ENCODE assay signal across 13 cellular contexts in the genomic region with DNA sequence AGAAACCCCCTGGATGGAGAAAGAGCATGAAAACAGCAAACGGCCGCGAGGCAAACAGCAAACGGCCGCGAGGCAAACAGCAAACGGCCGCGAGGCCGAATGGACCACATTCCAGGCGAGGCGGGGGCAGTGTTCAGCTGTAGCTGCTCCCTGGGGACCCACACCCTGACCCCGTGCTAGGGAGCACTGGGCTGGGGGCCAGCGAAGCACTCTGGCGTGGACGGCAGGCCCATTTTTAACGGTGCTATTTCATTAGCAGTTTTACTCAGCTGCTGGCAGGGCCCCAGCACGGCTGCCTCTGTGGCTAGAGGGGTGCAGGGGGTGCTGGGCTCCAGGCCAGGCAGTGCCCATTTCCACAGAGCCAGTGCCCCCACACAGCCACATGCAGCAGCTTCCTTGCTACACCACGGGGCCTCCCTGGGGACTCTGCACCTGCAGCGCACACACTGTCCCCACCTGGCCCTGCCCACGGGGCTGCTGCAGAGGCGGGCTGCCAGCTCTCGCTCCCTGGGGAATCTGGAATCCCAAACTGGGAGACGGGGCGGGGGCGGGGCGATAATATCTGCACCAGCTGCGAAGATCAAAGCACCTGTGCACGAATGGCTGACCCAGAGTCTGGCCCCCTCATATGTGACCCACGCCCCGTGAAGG. TPM values are rescaled to one million over a fixed set of nuclear protein-coding genes. Genes with fewer than 3 reads are reported as not detected.
DNase-seq lines count a peak whose midpoint lies in the region; ATAC-seq and TF ChIP-seq lines count a peak whose summit lies in the region.
"Had no signal": no experiment of that assay in that cellular context is flagged by ENCODE, and none has a peak within 500 bp of the region (broad histone marks: within the 10 kb centered on the region; RNA-seq: fewer than 3 reads in every experiment).

No MANE protein-coding gene starts in this region.

- H3K27ac ChIP-seq in PC-9: no peak overlapping the region
- peak overlapping the region in 1 of 10 donors; percentile 86 for H3K27ac ChIP-seq in heart right ventricle
- no peak overlapping the region for H3K27ac ChIP-seq in testis
- H3K27ac ChIP-seq: epithelial cell of prostate, tibial artery had no signal

- peaks cover 32% of the 10 kb centered on the region for H3K27me3 ChIP-seq in PC-9 (ENCODE audit: insufficient read depth, low read depth)
- peaks cover 0 to 27% (median 0%) of the 10 kb centered on the region in 7 donors for H3K27me3 ChIP-seq in heart right ventricle
- H3K27me3 ChIP-seq in testis: no peaks in the 10 kb centered on the region

- TF ChIP-seq CTCF in PC-9 (conservative IDR thresholded peaks at IDR 0.05) (no peak), heart right ventricle (IDR thresholded peaks at IDR 0.05) (no peak), testis (IDR thresholded peaks at IDR 0.05) (no peak)

- no peak overlapping the region for H2AFZ ChIP-seq in PC-9

- DNase-seq in NCI-H1436 (lab: John Stamatoyannopoulos, UW): peak; percentile 63
- DNase-seq in NCI-H1436 treated with DMSO at 0.1 percent for 48 hours (lab: John Stamatoyannopoulos, UW): no peak
- DNase-seq in PC-9: no peak
- peak; percentile 71 to 83 for DNase-seq in heart right ventricle
- peak; percentile 81 for DNase-seq in testis
- DNase-seq in stimulated activated naive CD4-positive, alpha-beta T cell (lab: John Stamatoyannopoulos, UW): no peak
- no peak for DNase-seq in iPS-NIHi7 (ENCODE audit: extremely low spot score)
- no peak for DNase-seq in activated T-cell treated with anti-CD3 and anti-CD28 coated beads for 4 hours
- DNase-seq: 8988T; activated CD4-positive, alpha-beta T cell treated with anti-CD3 and anti-CD28 coated beads for 1 hour; activated naive CD8-positive, alpha-beta T cell treated with anti-CD3 and anti-CD28 coated beads, Interleukin-2, amount 10 ng/mL, durations not matched to agents 7 days and 5 days had no signal

- BruUV-seq in PC-9 (replicated peaks; lab: Mats Ljungman, UMichigan): no TSS peak

- H3K4me2 ChIP-seq in PC-9: peak overlapping the region; percentile 63

- intact Hi-C loops in PC-9 (cut with micrococcal nuclease; ENCODE audit: unreplicated experiment) (no loop called here), heart right ventricle (cut with DNase I) (loop anchor here in 5 of 10 donors (5.0 to 10.0 kb wide), 4 partner anchors 92 to 202 kb away; partner anchors contain the start of gene CABLES2 (in 1 of the 5)), testis (cut with DNase I; ENCODE audit: low total_unique reads) (no loop called here)

- WGBS in heart right ventricle, 2 donors: 32 to 36% methylated on average over 31 of the region's 31 CpGs
- WGBS in testis, 2 donors: 52 to 66% methylated on average over 19 to 31 of the region's 31 CpGs

- H3K4me1 ChIP-seq in PC-9 (replicated peaks; ENCODE audit: insufficient read depth) (peaks cover 22% of the 10 kb centered on the region), heart right ventricle (peaks cover 7 to 56% (median 28%) of the 10 kb centered on the region in 9 donors), testis (peaks cover 13% of the 10 kb centered on the region)

- POLR2A ChIA-PET in PC-9 (lab: Charles Lee; ENCODE audit: unreplicated experiment): no interaction called here

- no peak for TF ChIP-seq POLR2A in testis (IDR thresholded peaks at IDR 0.05)

- H4K20me1 ChIP-seq in PC-9 (ENCODE audit: insufficient read depth): no peaks in the 10 kb centered on the region

- H3K9me3 ChIP-seq in PC-9 (ENCODE audit: insufficient read depth, low read depth) (no peaks in the 10 kb centered on the region), heart right ventricle (peaks cover 0 to 3% (median 0%) of the 10 kb centered on the region in 11 donors), testis (no peaks in the 10 kb centered on the region)
- H3K9me3 ChIP-seq: tibial artery had no signal

- H3F3A ChIP-seq in PC-9 (ENCODE audit: insufficient read depth, low read depth): peaks cover 3% of the 10 kb centered on the region; the same call in 1 of the 2 replicates

- H3K36me3 ChIP-seq in PC-9 (ENCODE audit: low read depth): no peaks in the 10 kb centered on the region
- H3K36me3 ChIP-seq in heart right ventricle: no peaks in the 10 kb centered on the region
- H3K36me3 ChIP-seq in testis (ENCODE audit: low read depth, missing control alignments): no peaks in the 10 kb centered on the region
- H3K36me3 ChIP-seq: tibial artery had no signal

- CTCF ChIA-PET in PC-9 (lab: Charles Lee): no interaction called here

- peak in 7 of 8 donors; percentile 23 to 75 (median 56) for ATAC-seq in heart right ventricle

- H3K4me3 ChIP-seq in PC-9: no peak overlapping the region
- no peak overlapping the region for H3K4me3 ChIP-seq in heart right ventricle
- H3K4me3 ChIP-seq in testis: no peak overlapping the region
- H3K4me3 ChIP-seq: tibial artery had no signal

- no peaks in the 10 kb centered on the region for H3K79me2 ChIP-seq in PC-9 (ENCODE audit: low read depth)

- H3K9me2 ChIP-seq in PC-9 (ENCODE audit: insufficient read depth): no peaks in the 10 kb centered on the region

RNA-seq across cellular contexts. Expression of gene SLCO4A1, which starts 35.6 kb away (rescaled TPM):
- total RNA-seq in PC-9 (2021) (14.1 and 19.3 TPM in 2 replicates), heart right ventricle (10 to 100 TPM in 3 of 10 donors, 1 to 10 TPM in 7; 1.5 to 34.3 (median 4.9) TPM), testis (10 to 100 TPM in 1 of 2 donors, 1 to 10 TPM in 1; 9.8 to 14.2 TPM)
- polyA plus RNA-seq in heart right ventricle (10 to 100 TPM; 21.7 to 52.7 TPM), testis (ENCODE audit: insufficient read depth, low read depth, low replicate concordance) (4.2 TPM)

Comparison
In these comparisons a context has a peak if more than half of its experiments do, and no peak if none do; other contexts are left out.
1. DNase-seq: peak in NCI-H1436 (single experiment), heart right ventricle (2 of 2) and testis (single experiment); none in NCI-H1436 treated with DMSO at 0.1 percent for 48 hours (single experiment), PC-9 (0 of 2), stimulated activated naive CD4-positive, alpha-beta T cell (0 of 6), iPS-NIHi7 (single experiment) and activated T-cell treated with anti-CD3 and anti-CD28 coated beads for 4 hours (single experiment).